ENCODE assay signal across 13 cellular contexts in genomic region chr11:117930668-117931330, GRCh38. TPM values are rescaled to one million over a fixed set of nuclear protein-coding genes. Genes with fewer than 3 reads are reported as not detected.
DNase-seq lines count a peak whose midpoint lies in the region; ATAC-seq, FAIRE-seq and TF ChIP-seq lines count a peak whose summit lies in the region.
"Had no signal": no experiment of that assay in that cellular context is flagged by ENCODE, and none has a peak within 500 bp of the region (broad histone marks: within the 10 kb centered on the region; RNA-seq: fewer than 3 reads in every experiment).

No MANE protein-coding gene starts in this region.

- H4K20me1 ChIP-seq in BLaER1 (no peaks in the 10 kb centered on the region), DND-41 (ENCODE audit: insufficient read depth, low read length) (no peaks in the 10 kb centered on the region)

- H3K36me3 ChIP-seq in BLaER1: no peaks in the 10 kb centered on the region
- H3K36me3 ChIP-seq in DND-41 (ENCODE audit: insufficient read depth, low read length): no peaks in the 10 kb centered on the region
- no peaks in the 10 kb centered on the region for H3K36me3 ChIP-seq in lower lobe of right lung
- H3K36me3 ChIP-seq: sigmoid colon, uterus had no signal

- H3K27ac ChIP-seq in BLaER1: peak overlapping the region; percentile 23; the same call in 1 of the 2 replicates
- H3K27ac ChIP-seq in DND-41 (ENCODE audit: low read length): peak overlapping the region; percentile 99
- no peak overlapping the region for H3K27ac ChIP-seq in lower lobe of right lung
- H3K27ac ChIP-seq in caudate nucleus (ENCODE audit: low read depth, low read length): no peak overlapping the region
- H3K27ac ChIP-seq: sigmoid colon, uterus had no signal

- no peak overlapping the region for H3K4me3 ChIP-seq in BLaER1
- peak overlapping the region in 1 of 2 experiments; percentile 32; a peak in 2 of 4 replicates for H3K4me3 ChIP-seq in DND-41 (ENCODE audit: low read depth in 1 of 2, low read length in 2 of 2)
- H3K4me3 ChIP-seq in lower lobe of right lung: no peak overlapping the region
- H3K4me3 ChIP-seq: sigmoid colon, uterus had no signal

- H3K27me3 ChIP-seq in BLaER1 (peaks cover 15% of the 10 kb centered on the region), DND-41 (ENCODE audit: insufficient read depth, low read length, poor library complexity) (no peaks in the 10 kb centered on the region), lower lobe of right lung (ENCODE audit: low read depth) (no peaks in the 10 kb centered on the region)
- H3K27me3 ChIP-seq: sigmoid colon, uterus had no signal

- TF ChIP-seq CTCF in DND-41 (IDR thresholded peaks at IDR 0.05; ENCODE audit: borderline replicate concordance, extremely low read depth, low read length, poor library complexity, severe bottlenecking) (no peak), lower lobe of right lung (IDR thresholded peaks at IDR 0.05) (no peak)

- peak overlapping the region; percentile 67 for H3K4me2 ChIP-seq in BLaER1
- H3K4me2 ChIP-seq in DND-41 (ENCODE audit: insufficient read depth, low read length): peak overlapping the region; percentile 54

- H3K4me1 ChIP-seq in BLaER1: peaks cover 60% of the 10 kb centered on the region
- peaks cover 78% of the 10 kb centered on the region for H3K4me1 ChIP-seq in DND-41 (ENCODE audit: insufficient read depth, low read length)
- H3K4me1 ChIP-seq in lower lobe of right lung: peaks cover 19% of the 10 kb centered on the region
- H3K4me1 ChIP-seq: uterus had no signal

- FAIRE-seq in frontal cortex (lab: Jason Lieb, UNC): no peak
- FAIRE-seq: bronchial epithelial cell had no signal

- no peaks in the 10 kb centered on the region for H3K9me3 ChIP-seq in BLaER1
- no peaks in the 10 kb centered on the region for H3K9me3 ChIP-seq in DND-41 (ENCODE audit: insufficient read depth, low read length, severe bottlenecking)
- H3K9me3 ChIP-seq in lower lobe of right lung: no peaks in the 10 kb centered on the region
- H3K9me3 ChIP-seq: sigmoid colon, uterus had no signal

- H2AFZ ChIP-seq in DND-41 (ENCODE audit: low read depth, low read length): peak overlapping the region; percentile 16

- H3K9ac ChIP-seq in BLaER1: peak overlapping the region; percentile 12; the same call in 1 of the 2 replicates
- peak overlapping the region; percentile 58 for H3K9ac ChIP-seq in DND-41 (ENCODE audit: low read depth, low read length)

- intact Hi-C loops in lower lobe of right lung (cut with DNase I): no loop called here

- ATAC-seq in DND-41 (ENCODE audit: insufficient read depth, low read depth): peak; percentile 93
- ATAC-seq in lower lobe of right lung: no peak
- ATAC-seq in GM21619 (IDR thresholded peaks at IDR 0.05; ENCODE audit: unreplicated experiment): no peak

- H3K79me2 ChIP-seq in DND-41 (ENCODE audit: insufficient read depth, low read length): no peaks in the 10 kb centered on the region

- DNase-seq in DND-41: peak; percentile 95
- peak; percentile 58 for DNase-seq in UCSD-AML1 (lab: John Stamatoyannopoulos, UW; ENCODE audit: unreplicated experiment)
- peak; percentile 24 for DNase-seq in lower lobe of right lung
- no peak for DNase-seq in frontal cortex (ENCODE audit: low spot score in 2 of 2)
- no peak for DNase-seq in caudate nucleus (lab: John Stamatoyannopoulos, UW)
- DNase-seq in NCI-H526 treated with DMSO at 0.1 percent for 48 hours (lab: John Stamatoyannopoulos, UW): no peak
- DNase-seq: NCI-H1092, NCI-H748 treated with DMSO at 0.1 percent for 48 hours, uterus had no signal

RNA-seq across cellular contexts. Expression of gene TMPRSS13, which starts 1.6 kb away (rescaled TPM):
- total RNA-seq in lower lobe of right lung (7.0 TPM), frontal cortex (0.41 TPM)
- total RNA-seq: sigmoid colon had no signal

RNA-seq across cellular contexts. Expression of gene FXYD6, which starts 54.3 kb away (rescaled TPM):
- 61.2 TPM for total RNA-seq in lower lobe of right lung
- 69.3 TPM for total RNA-seq in frontal cortex
- total RNA-seq: bronchial epithelial cell had no signal

RNA-seq across cellular contexts. Expression of gene IL10RA, which starts 55.4 kb away (rescaled TPM):
- total RNA-seq in lower lobe of right lung: 37.7 TPM
- 2.0 TPM for total RNA-seq in frontal cortex
- total RNA-seq: bronchial epithelial cell had no signal

Comparison
In these comparisons a context has a peak if more than half of its experiments do, and no peak if none do; other contexts are left out.
1. H3K27ac ChIP-seq: peak in BLaER1 (single experiment) and DND-41 (single experiment); none in lower lobe of right lung (single experiment) and caudate nucleus (single experiment).
2. DNase-seq: peak in DND-41 (single experiment), UCSD-AML1 (single experiment) and lower lobe of right lung (single experiment); none in frontal cortex (0 of 2), caudate nucleus (0 of 61) and NCI-H526 treated with DMSO at 0.1 percent for 48 hours (single experiment).
3. RNA of gene IL10RA, which starts 55.4 kb away (total RNA-seq): 37.7 TPM in lower lobe of right lung (single experiment); 2.0 TPM in frontal cortex (single experiment); every median in the first group is over 10 times any median in the second.